In genomic region chr6:6724319-6725119, GRCh38 we compare ENCODE assay signal across 8 cellular contexts.
A peak's percentile ranks its signal among the peaks of the same experiment; 100 is the strongest.
DNase-seq lines count a peak whose midpoint lies in the region; ATAC-seq, FAIRE-seq and TF ChIP-seq lines count a peak whose summit lies in the region.

No MANE protein-coding gene starts in this region.

- peak overlapping the region; percentile 63 for H3K9ac ChIP-seq in smooth muscle cell (ENCODE audit: low read depth)

- H3F3A ChIP-seq in smooth muscle cell (ENCODE audit: low read depth), result peaks cover 17% of the 10 kb centered on the region

- H3K4me1 ChIP-seq in smooth muscle cell (ENCODE audit: low read depth), result peaks cover 28% of the 10 kb centered on the region

- H3K4me3 ChIP-seq in WI38 (ENCODE audit: low read depth, low read length) (peak overlapping the region; percentile 48), cardiac fibroblast (replicated peaks in 1 of 2; ENCODE audit: low read depth in 2 of 2, low read length in 2 of 2) (peak overlapping the region; percentile 32 to 35), smooth muscle cell (peak overlapping the region; percentile 44)

- H3K4me2 ChIP-seq in smooth muscle cell, result peak overlapping the region; percentile 89

- H3K27ac ChIP-seq in smooth muscle cell (ENCODE audit: low read depth), result peak overlapping the region; percentile 93

- DNase-seq in NCI-H524 (lab: John Stamatoyannopoulos, UW), result peak; percentile 51 to 74
- DNase-seq in NCI-H524 treated with DMSO at 0.1 percent for 48 hours (lab: John Stamatoyannopoulos, UW), result no peak
- DNase-seq in NCI-H146 (lab: John Stamatoyannopoulos, UW), result peak; percentile 68
- peak; percentile 76 to 86 for DNase-seq in cardiac fibroblast (ENCODE audit: low read depth in 2 of 2)
- peak; percentile 40 for DNase-seq in smooth muscle cell (lab: John Stamatoyannopoulos, UW; ENCODE audit: unreplicated experiment)

- 5% methylated on average over 33 of the region's 33 CpGs for WGBS in smooth muscle cell (ENCODE audit: low lambda C conversion rate)

- no peaks in the 10 kb centered on the region for H4K20me1 ChIP-seq in smooth muscle cell (ENCODE audit: low read depth)

- no peaks in the 10 kb centered on the region for H3K79me2 ChIP-seq in smooth muscle cell (ENCODE audit: low read depth)

- H3K27me3 ChIP-seq in smooth muscle cell (ENCODE audit: low read depth), result no peaks in the 10 kb centered on the region

- no peaks in the 10 kb centered on the region for H3K36me3 ChIP-seq in smooth muscle cell (ENCODE audit: low read depth)

- no peaks in the 10 kb centered on the region for H3K9me3 ChIP-seq in smooth muscle cell (replicated peaks; ENCODE audit: low read depth)

- H2AFZ ChIP-seq in smooth muscle cell (ENCODE audit: low read depth), result peak overlapping the region; percentile 81

- ATAC-seq in HG02973 (IDR thresholded peaks at IDR 0.05; ENCODE audit: unreplicated experiment), result no peak

- FAIRE-seq in islet of Langerhans (lab: Jason Lieb, UNC), result peak; percentile 72

- peak; percentile 70 for TF ChIP-seq CTCF in WI38 (IDR thresholded peaks at IDR 0.05; ENCODE audit: low read depth, low read length)
- TF ChIP-seq CTCF in cardiac fibroblast (IDR thresholded peaks at IDR 0.05; ENCODE audit: low read depth, low read length), result peak; percentile 46
- peak; percentile 65 for TF ChIP-seq CTCF in smooth muscle cell (IDR thresholded peaks at IDR 0.05; ENCODE audit: borderline replicate concordance, insufficient read depth, poor library complexity, severe bottlenecking)
